ENCODE assay signal across 9 cellular contexts in genomic region chr15:85482896-85483295, GRCh38.
A peak's percentile ranks its signal among the peaks of the same experiment; 100 is the strongest.
DNase-seq lines count a peak whose midpoint lies in the region; ATAC-seq and TF ChIP-seq lines count a peak whose summit lies in the region.
"Had no signal": no experiment of that assay in that cellular context is flagged by ENCODE, and none has a peak within 500 bp of the region (broad histone marks: within the 10 kb centered on the region; RNA-seq: fewer than 3 reads in every experiment).

No MANE protein-coding gene starts in this region.

- DNase-seq in ELF-1 (ENCODE audit: low read depth, low spot score) (peak; percentile 65), NOMO-1 (lab: John Stamatoyannopoulos, UW; ENCODE audit: unreplicated experiment in 2 of 2) (peak; percentile 83 to 87), epithelial cell of prostate (ENCODE audit: low read depth, low spot score) (peak; percentile 48), osteoblast (ENCODE audit: insufficient read length, low spot score, missing footprints) (no peak), NCI-H748 treated with DMSO at 0.1 percent for 48 hours (lab: John Stamatoyannopoulos, UW) (no peak), glutamatergic neuron (no peak), GM10266 (ENCODE audit: extremely low spot score) (no peak)
- DNase-seq: NCI-H446 had no signal

- no peaks in the 10 kb centered on the region for H3K36me3 Mint-ChIP-seq in glutamatergic neuron (ENCODE audit: unreplicated experiment)

- H3K36me3 ChIP-seq in osteoblast (ENCODE audit: insufficient read depth, low read length), result no peaks in the 10 kb centered on the region

- no peaks in the 10 kb centered on the region for H3K9me3 Mint-ChIP-seq in glutamatergic neuron (ENCODE audit: unreplicated experiment)

- no peaks in the 10 kb centered on the region for H4K20me1 ChIP-seq in osteoblast (ENCODE audit: insufficient read depth, low read length)

- H3K27ac ChIP-seq in epithelial cell of prostate, result peak overlapping the region; percentile 44
- peak overlapping the region; percentile 72 for H3K27ac ChIP-seq in osteoblast (ENCODE audit: low read depth, low read length)

- peaks cover 49% of the 10 kb centered on the region for H3K79me2 ChIP-seq in osteoblast (ENCODE audit: insufficient read depth, low read length)

- no peak overlapping the region for H3K4me3 ChIP-seq in osteoblast (ENCODE audit: insufficient read depth, low read length)

- TF ChIP-seq CTCF in osteoblast (IDR thresholded peaks at IDR 0.05; ENCODE audit: extremely low read depth, low read depth, low read length), result no peak
- no peak for TF ChIP-seq CTCF in glutamatergic neuron (IDR thresholded peaks at IDR 0.05; ENCODE audit: partially characterized antibody, unreplicated experiment)
- TF ChIP-seq CTCF in GM10266 (IDR thresholded peaks at IDR 0.05; ENCODE audit: control insufficient read depth, insufficient read depth, low read depth, missing control alignments), result no peak

- H3K4me2 ChIP-seq in osteoblast (ENCODE audit: insufficient read depth, low read length), result peak overlapping the region; percentile 59

- no peaks in the 10 kb centered on the region for H3K27me3 ChIP-seq in osteoblast (ENCODE audit: insufficient read depth, low read length)

- ATAC-seq in GM18861 (IDR thresholded peaks at IDR 0.05; ENCODE audit: unreplicated experiment), result no peak

- no peaks in the 10 kb centered on the region for H3K9me3 ChIP-seq in osteoblast (ENCODE audit: low read depth, low read length)

- peaks cover 40% of the 10 kb centered on the region for H3K4me1 Mint-ChIP-seq in glutamatergic neuron (ENCODE audit: low read depth, unreplicated experiment)

- peaks cover 2% of the 10 kb centered on the region for H3K27me3 Mint-ChIP-seq in glutamatergic neuron (ENCODE audit: unreplicated experiment)

- no peak overlapping the region for H3K4me3 Mint-ChIP-seq in glutamatergic neuron (ENCODE audit: unreplicated experiment)

- H3K27ac Mint-ChIP-seq in glutamatergic neuron (ENCODE audit: unreplicated experiment), result no peak overlapping the region

- peaks cover 26% of the 10 kb centered on the region for H3K4me1 ChIP-seq in osteoblast (ENCODE audit: insufficient read depth, low read length)

- peak overlapping the region; percentile 6 for H2AFZ ChIP-seq in osteoblast (ENCODE audit: low read length)

Comparison
In these comparisons a context has a peak if more than half of its experiments do, and no peak if none do; other contexts are left out.
1. DNase-seq: peak in ELF-1 (single experiment), NOMO-1 (2 of 2) and epithelial cell of prostate (single experiment); none in osteoblast (single experiment), NCI-H748 treated with DMSO at 0.1 percent for 48 hours (single experiment), glutamatergic neuron (single experiment) and GM10266 (single experiment).